ENCODE assay signal across 9 cellular contexts in genomic region chr7:128738570-128739047, GRCh38. TPM values are rescaled to one million over a fixed set of nuclear protein-coding genes. Genes with fewer than 3 reads are reported as not detected.
DNase-seq lines count a peak whose midpoint lies in the region; ATAC-seq and TF ChIP-seq lines count a peak whose summit lies in the region.
"Had no signal": no experiment of that assay in that cellular context is flagged by ENCODE, and none has a peak within 500 bp of the region (broad histone marks: within the 10 kb centered on the region; RNA-seq: fewer than 3 reads in every experiment).

No MANE protein-coding gene starts in this region.

- H3K4me2 ChIP-seq in PC-9 = peak overlapping the region; percentile 100

- peaks cover 44% of the 10 kb centered on the region for H3K79me2 ChIP-seq in PC-9 (ENCODE audit: low read depth)

- TF ChIP-seq CTCF in Caco-2 (IDR thresholded peaks at IDR 0.05; ENCODE audit: insufficient read depth in 1 of 2, low read depth in 1 of 2, low read length in 1 of 2, severe bottlenecking in 1 of 2, unreplicated experiment in 1 of 2) (no peak), PC-9 (conservative IDR thresholded peaks at IDR 0.05) (no peak)

- peak overlapping the region; percentile 86 for H2AFZ ChIP-seq in PC-9

- no peaks in the 10 kb centered on the region for H3K27me3 ChIP-seq in Caco-2 (replicated peaks; ENCODE audit: control insufficient read depth, insufficient read depth, low read length)
- no peaks in the 10 kb centered on the region for H3K27me3 ChIP-seq in PC-9 (ENCODE audit: insufficient read depth, low read depth)

- H4K20me1 ChIP-seq in PC-9 (ENCODE audit: insufficient read depth) = peaks cover 35% of the 10 kb centered on the region

- H3K4me3 Mint-ChIP-seq in Caco-2 (ENCODE audit: unreplicated experiment) (peak overlapping the region; percentile 96), naive B cell (peak overlapping the region; percentile 96 to 99 (median 98))
- H3K4me3 Mint-ChIP-seq in effector memory CD8-positive, alpha-beta T cell = peak overlapping the region; percentile 93 to 99

- peaks cover 30% of the 10 kb centered on the region for H3K36me3 Mint-ChIP-seq in Caco-2 (ENCODE audit: insufficient read depth, unreplicated experiment)
- peaks cover 19% of the 10 kb centered on the region for H3K36me3 Mint-ChIP-seq in effector memory CD8-positive, alpha-beta T cell (ENCODE audit: insufficient read depth)
- H3K36me3 Mint-ChIP-seq in naive B cell = no peaks in the 10 kb centered on the region

- CTCF ChIA-PET in Caco-2 (lab: Charles Lee) = interaction anchor here (0.8 to 1.5 kb wide), 5 partner anchors 13 to 125 kb away, joined by 3 to 5 read pairs (median 4); no protein-coding TSS in a partner anchor
- CTCF ChIA-PET in PC-9 (lab: Charles Lee) = interaction anchor here (0.6 to 1.4 kb wide), 3 partner anchors 262 to 726 kb away, joined by 3 to 15 read pairs (median 4); partner anchors contain the start of gene METTL2B

- peak; percentile 3 for ATAC-seq in GM21576 (IDR thresholded peaks at IDR 0.05; ENCODE audit: unreplicated experiment)
- ATAC-seq in effector memory CD8-positive, alpha-beta T cell (replicated peaks) = no peak
- ATAC-seq in naive B cell (ENCODE audit: low read depth in 2 of 2) = no peak

- BruUV-seq in Caco-2 (replicated peaks; lab: Mats Ljungman, UMichigan) (TSS peak; percentile 99), PC-9 (replicated peaks; lab: Mats Ljungman, UMichigan) (TSS peak; percentile 98)

- H3K9me3 Mint-ChIP-seq in Caco-2 (ENCODE audit: unreplicated experiment) (no peaks in the 10 kb centered on the region), naive B cell (peaks cover 0 to 4% (median 0%) of the 10 kb centered on the region in 7 donors)
- H3K9me3 Mint-ChIP-seq in effector memory CD8-positive, alpha-beta T cell = no peaks in the 10 kb centered on the region

- H3F3A ChIP-seq in PC-9 (ENCODE audit: insufficient read depth, low read depth) = peaks cover 16% of the 10 kb centered on the region

- H3K9me2 ChIP-seq in PC-9 (ENCODE audit: insufficient read depth) = no peaks in the 10 kb centered on the region

- H3K36me3 ChIP-seq in Caco-2 (ENCODE audit: control insufficient read depth, insufficient read depth, low read length) (no peaks in the 10 kb centered on the region), PC-9 (ENCODE audit: low read depth) (peaks cover 15% of the 10 kb centered on the region; the same call in 1 of the 2 replicates)

- POLR2A ChIA-PET in Caco-2 (lab: Charles Lee) (interaction anchor here (1.4 to 2.5 kb wide), 3 partner anchors 9 to 131 kb away, joined by 3 to 15 read pairs (median 3); no protein-coding TSS in a partner anchor), PC-9 (lab: Charles Lee; ENCODE audit: unreplicated experiment) (interaction anchor here (0.6 to 0.9 kb wide), 4 partner anchors 57 to 382 kb away, joined by 3 to 7 read pairs (median 4); partner anchors contain the start of gene ATP6V1F)

- peak overlapping the region; percentile 81 for H3K27ac ChIP-seq in PC-9

- no peaks in the 10 kb centered on the region for H3K27me3 Mint-ChIP-seq in Caco-2 (ENCODE audit: insufficient read depth, unreplicated experiment)
- no peaks in the 10 kb centered on the region for H3K27me3 Mint-ChIP-seq in effector memory CD8-positive, alpha-beta T cell
- H3K27me3 Mint-ChIP-seq in naive B cell = no peaks in the 10 kb centered on the region

- H3K4me1 Mint-ChIP-seq in Caco-2 (ENCODE audit: low read depth, unreplicated experiment) (peaks cover 21% of the 10 kb centered on the region), naive B cell (peaks cover 27 to 38% (median 28%) of the 10 kb centered on the region in 3 donors)
- H3K4me1 Mint-ChIP-seq in effector memory CD8-positive, alpha-beta T cell (ENCODE audit: low read depth in 2 of 2) = peaks cover 22 to 39% of the 10 kb centered on the region in 2 donors

- H3K9me3 ChIP-seq in Caco-2 (no peaks in the 10 kb centered on the region), PC-9 (ENCODE audit: insufficient read depth, low read depth) (no peaks in the 10 kb centered on the region)

- intact Hi-C loops in Caco-2 (cut with micrococcal nuclease; ENCODE audit: unreplicated experiment) = loop anchor here (2.0 kb wide), 2 partner anchors 70 to 88 kb away; no protein-coding TSS in a partner anchor
- intact Hi-C loops in PC-9 (cut with micrococcal nuclease; ENCODE audit: unreplicated experiment) = loop anchor here (1.0 kb wide), 1 partner anchor 89 kb away; no protein-coding TSS in a partner anchor

- no peak for DNase-seq in Caco-2
- no peak for DNase-seq in PC-9
- DNase-seq in effector memory CD8-positive, alpha-beta T cell = peak in 1 of 3 experiments; percentile 4
- no peak for DNase-seq in naive B cell
- no peak for DNase-seq in midbrain (lab: John Stamatoyannopoulos, UW)
- no peak for DNase-seq in SW480 (ENCODE audit: low spot score)
- DNase-seq in NCI-H774 (lab: John Stamatoyannopoulos, UW) = no peak

- peak overlapping the region; percentile 53 for H3K4me3 ChIP-seq in Caco-2 (ENCODE audit: low read depth, low read length)
- peak overlapping the region; percentile 83 for H3K4me3 ChIP-seq in PC-9

- H3K27ac Mint-ChIP-seq in Caco-2 (ENCODE audit: unreplicated experiment) = peak overlapping the region; percentile 95
- peak overlapping the region; percentile 99 for H3K27ac Mint-ChIP-seq in effector memory CD8-positive, alpha-beta T cell
- peak overlapping the region; percentile 90 to 99 (median 96) for H3K27ac Mint-ChIP-seq in naive B cell

- peaks cover 40% of the 10 kb centered on the region for H3K4me1 ChIP-seq in Caco-2
- H3K4me1 ChIP-seq in PC-9 (replicated peaks; ENCODE audit: insufficient read depth) = peaks cover 41% of the 10 kb centered on the region

RNA-seq across cellular contexts. Expression of gene CALU, which starts 0.6 kb away (rescaled TPM):
- total RNA-seq in Caco-2 (2022) (171 and 184 TPM in 2 replicates), PC-9 (2021) (109 and 152 TPM in 2 replicates)
- 10 to 100 TPM; 19.2 to 29.6 (median 21.0) TPM for polyA plus RNA-seq in naive B cell (ENCODE audit: low read depth in 6 of 6)

RNA-seq across cellular contexts. Expression of gene OPN1SW, which starts 37.0 kb away (rescaled TPM):
- total RNA-seq in Caco-2 (2022) (not detected in 2 replicates), PC-9 (2021) (not detected in 2 replicates)
- not detected for polyA plus RNA-seq in naive B cell (ENCODE audit: low read depth in 6 of 6)
- total RNA-seq: RPMI7951 had no signal

RNA-seq across cellular contexts. Expression of gene CCDC136, which starts 53.2 kb away (rescaled TPM):
- total RNA-seq in Caco-2 (2022) (7.3 and 10.2 TPM in 2 replicates), PC-9 (2021) (7.1 and 9.8 TPM in 2 replicates)
- under 1 TPM in 3 of 6 donors, not detected in 3; 0.08 to 0.38 (median 0.34) TPM for polyA plus RNA-seq in naive B cell (ENCODE audit: low read depth in 6 of 6)
